17 cellular contexts compared by ENCODE assay signal in genomic region chrX:77740376-77740905, GRCh38. TPM values are rescaled to one million over a fixed set of nuclear protein-coding genes. Genes with fewer than 3 reads are reported as not detected.
DNase-seq lines count a peak whose midpoint lies in the region; ATAC-seq, FAIRE-seq and TF ChIP-seq lines count a peak whose summit lies in the region.
"Had no signal": no experiment of that assay in that cellular context is flagged by ENCODE, and none has a peak within 500 bp of the region (broad histone marks: within the 10 kb centered on the region; RNA-seq: fewer than 3 reads in every experiment).

No MANE protein-coding gene starts in this region.

- 53% methylated on average over 3 of the region's 3 CpGs for WGBS in A549 (ENCODE audit: missing lambda C conversion rate)
- WGBS in GM23248 (ENCODE audit: low coverage in 1 of 2, low lambda C conversion rate in 2 of 2, missing lambda C conversion rate in 2 of 2), 2 experiments: 67 to 94% methylated on average over 2 to 3 of the region's 3 CpGs
- WGBS in heart right ventricle, 2 donors: 42 to 43% methylated on average over 3 of the region's 3 CpGs

- H3K4me3 Mint-ChIP-seq in T-helper 17 cell: no peak overlapping the region
- H3K4me3 Mint-ChIP-seq: activated naive CD4-positive, alpha-beta T cell treated with anti-CD3 and anti-CD28 coated beads, Interleukin-2, amount 10 ng/mL, durations not matched to agents 7 days and 5 days had no signal

- H3F3A ChIP-seq in GM23248 (ENCODE audit: insufficient read depth): no peaks in the 10 kb centered on the region; the same call in 1 of the 2 replicates

- no peak for TF ChIP-seq POLR2A in A549 (IDR thresholded peaks at IDR 0.05; ENCODE audit: low read length)
- TF ChIP-seq POLR2A in GM12892 (IDR thresholded peaks at IDR 0.05; ENCODE audit: low read depth, low read length): no peak

- H3K4me2 ChIP-seq in A549: 0 out of 3 replicates have a peak overlapping the region, but pooled peaks have one; percentile 7
- no peak overlapping the region for H3K4me2 ChIP-seq in GM23248 (ENCODE audit: unreplicated experiment)

- no peaks in the 10 kb centered on the region for H3K36me3 Mint-ChIP-seq in T-helper 17 cell (ENCODE audit: low read depth)

- H3K4me3 ChIP-seq in A549: no peak overlapping the region
- H3K4me3 ChIP-seq in GM23248: no peak overlapping the region
- H3K4me3 ChIP-seq in heart right ventricle: no peak overlapping the region
- H3K4me3 ChIP-seq: gastrocnemius medialis had no signal

- no peaks in the 10 kb centered on the region for H3K36me3 ChIP-seq in GM23248 (ENCODE audit: low read depth)
- H3K36me3 ChIP-seq in heart right ventricle: no peaks in the 10 kb centered on the region
- H3K36me3 ChIP-seq: BE2C, gastrocnemius medialis had no signal

- TF ChIP-seq RAD21 in A549 (conservative IDR thresholded peaks at IDR 0.05 in 1 of 2, IDR thresholded peaks at IDR 0.05 in 1 of 2): no peak

- H3K27me3 Mint-ChIP-seq in T-helper 17 cell: no peaks in the 10 kb centered on the region
- H3K27me3 Mint-ChIP-seq: activated naive CD4-positive, alpha-beta T cell treated with anti-CD3 and anti-CD28 coated beads, Interleukin-2, amount 10 ng/mL, durations not matched to agents 7 days and 5 days had no signal

- H3K9me3 ChIP-seq in A549: no peaks in the 10 kb centered on the region
- no peaks in the 10 kb centered on the region for H3K9me3 ChIP-seq in T-helper 17 cell (ENCODE audit: control insufficient read depth, low read length, poor library complexity, severe bottlenecking)
- H3K9me3 ChIP-seq in GM23248 (ENCODE audit: low read depth): no peaks in the 10 kb centered on the region
- no peaks in the 10 kb centered on the region for H3K9me3 ChIP-seq in heart right ventricle
- H3K9me3 ChIP-seq: BE2C, gastrocnemius medialis had no signal

- TF ChIP-seq EP300 in A549 (IDR thresholded peaks at IDR 0.05): no peak

- POLR2A ChIA-PET in A549 (lab: Yijun Ruan, JAX): interaction anchor here (0.6 kb wide), 1 partner anchor 48 kb away, joined by 3 read pairs; no protein-coding TSS in a partner anchor

- H2AFZ ChIP-seq in GM23248: no peak overlapping the region

- H3K9ac ChIP-seq in GM23248: no peak overlapping the region

- H3K27ac ChIP-seq in A549: no peak overlapping the region; a peak in 1 of 6 replicates
- H3K27ac ChIP-seq in GM23248: no peak overlapping the region
- no peak overlapping the region for H3K27ac ChIP-seq in heart right ventricle
- H3K27ac ChIP-seq: gastrocnemius medialis had no signal

- DNase-seq in A549 (ENCODE audit: low read depth in 1 of 2, low spot score in 1 of 2) (no peak), COLO829 (ENCODE audit: low spot score) (peak; percentile 6), T-helper 17 cell (no peak), foreskin melanocyte (peak; percentile 41), NCI-H748 treated with DMSO at 0.1 percent for 48 hours (lab: John Stamatoyannopoulos, UW) (no peak), GM23248 (no peak), heart right ventricle (no peak), GM12892 (ENCODE audit: insufficient read length) (no peak)
- DNase-seq: activated CD4-positive, alpha-beta T cell treated with anti-CD3 and anti-CD28 coated beads, Interleukin-2, amount 50 U/mL, for 1 hour; activated naive CD4-positive, alpha-beta T cell treated with anti-CD3 and anti-CD28 coated beads, Interleukin-2, amount 10 ng/mL, durations not matched to agents 7 days and 5 days; BE2C; DND-41; gastrocnemius medialis; Kasumi-1; NCI-H187; NCI-H526 treated with DMSO at 0.1 percent for 48 hours; RPMI8226 had no signal

- peaks cover 26% of the 10 kb centered on the region; the same call in 2 of the 3 replicates for H3K4me1 ChIP-seq in A549
- H3K4me1 ChIP-seq in GM23248 (ENCODE audit: insufficient read depth): no peaks in the 10 kb centered on the region
- H3K4me1 ChIP-seq in heart right ventricle: peaks cover 0 to 38% (median 15%) of the 10 kb centered on the region in 9 donors
- H3K4me1 ChIP-seq: BE2C had no signal

- H3K79me2 ChIP-seq in GM23248 (ENCODE audit: insufficient read depth): peaks cover 92% of the 10 kb centered on the region

- H3K27ac Mint-ChIP-seq in T-helper 17 cell: peak overlapping the region; percentile 59
- H3K27ac Mint-ChIP-seq: activated naive CD4-positive, alpha-beta T cell treated with anti-CD3 and anti-CD28 coated beads, Interleukin-2, amount 10 ng/mL, durations not matched to agents 7 days and 5 days had no signal

- H3K9me2 ChIP-seq in GM23248 (ENCODE audit: insufficient read depth): no peaks in the 10 kb centered on the region

- TF ChIP-seq CTCF in A549 (IDR thresholded peaks at IDR 0.05) (no peak), heart right ventricle (IDR thresholded peaks at IDR 0.05) (no peak)

- H3K4me1 Mint-ChIP-seq in T-helper 17 cell: peaks cover 21% of the 10 kb centered on the region

- in situ Hi-C loops in GM23248 (cut with MboI): no loop called here

- peak; percentile 91 for FAIRE-seq in A549 (lab: Jason Lieb, UNC)
- FAIRE-seq in GM12892 (lab: Jason Lieb, UNC): no peak

- intact Hi-C loops in heart right ventricle (cut with DNase I): no loop called here

- ATAC-seq in A549 (no peak), T-helper 17 cell (peak; percentile 33), heart right ventricle (no peak)
- ATAC-seq: gastrocnemius medialis had no signal

- peaks cover 3% of the 10 kb centered on the region; the same call in 1 of the 2 replicates for H4K20me1 ChIP-seq in GM23248 (ENCODE audit: insufficient read depth)

- H3K27me3 ChIP-seq in GM23248 (replicated peaks; ENCODE audit: insufficient read depth) (no peaks in the 10 kb centered on the region), heart right ventricle (no peaks in the 10 kb centered on the region)
- H3K27me3 ChIP-seq: BE2C, gastrocnemius medialis had no signal

- CTCF ChIA-PET in A549 (lab: Yijun Ruan, JAX): no interaction called here

TF ChIP-seq in A549, 52 proteins besides CTCF, POLR2A, EP300 and RAD21:
- TF ChIP-seq CHD2 (IDR thresholded peaks at IDR 0.05; ENCODE audit: low read length, partially characterized antibody): no peak
- TF ChIP-seq ZNF302 (CRISPR knock-in tag; IDR thresholded peaks at IDR 0.05): no peak
- TF ChIP-seq GATA3 (IDR thresholded peaks at IDR 0.05; ENCODE audit: borderline replicate concordance): no peak
- no peak for TF ChIP-seq KDM1A (IDR thresholded peaks at IDR 0.05; ENCODE audit: low read depth)
- TF ChIP-seq PBX3 (IDR thresholded peaks at IDR 0.05): no peak
- no peak for TF ChIP-seq JUNB (IDR thresholded peaks at IDR 0.05)
- no peak for TF ChIP-seq RCOR1 (IDR thresholded peaks at IDR 0.05; ENCODE audit: low read depth, low read length)
- TF ChIP-seq FOSB (CRISPR knock-in tag; IDR thresholded peaks at IDR 0.05): no peak
- TF ChIP-seq POLR2AphosphoS2 (conservative IDR thresholded peaks at IDR 0.05; ENCODE audit: low read length): no peak
- no peak for TF ChIP-seq ZFP36 (IDR thresholded peaks at IDR 0.05; ENCODE audit: borderline replicate concordance, partially characterized antibody)
- no peak for TF ChIP-seq CBX2 (IDR thresholded peaks at IDR 0.05; ENCODE audit: borderline replicate concordance, low read depth)
- no peak for TF ChIP-seq NPAS2 (CRISPR knock-in tag; IDR thresholded peaks at IDR 0.05; ENCODE audit: borderline replicate concordance)
- TF ChIP-seq HES2 (IDR thresholded peaks at IDR 0.05): no peak
- no peak for TF ChIP-seq NR3C1 (IDR thresholded peaks at IDR 0.05)
- no peak for TF ChIP-seq RFX5 (IDR thresholded peaks at IDR 0.05)

RNA-seq across cellular contexts. Expression of gene ATRX, which starts 45.6 kb away (rescaled TPM):
- 81.8 and 97.1 TPM in 2 replicates for polyA plus RNA-seq in A549 (2011; rRNA removed)
- 13.1 and 14.1 TPM in 2 replicates for polyA plus RNA-seq in A549 (2012; cell fraction: cytosol; rRNA removed)
- 17.8 and 24.8 TPM in 2 replicates for polyA plus RNA-seq in A549 (2012; cell fraction: nucleus; rRNA removed)
- 34.1 to 35.2 TPM (median 34.7 TPM) in 3 replicates for polyA plus RNA-seq in A549 (2017; fragmentation: RNase III; extraction: RNeasy Plus Mini Kit Qiagen cat#74134 plus additional on column Dnase treatment)
- 57.5 and 85.2 TPM in 2 replicates for polyA minus RNA-seq in A549 (2011; rRNA and poly(A)+ RNA removed)
- total RNA-seq in T-helper 17 cell: 100 to 1,000 TPM; 103 to 104 TPM
- 35.2 and 74.6 TPM in 2 replicates for total RNA-seq in GM23248 (2014; rRNA removed; shearing (Covaris generic))
- 46.1 and 52.7 TPM in 2 replicates for polyA plus RNA-seq in GM23248 (2016; fragmentation: Nextera tagmentation; extraction: Ambion mirVana)
- 100 to 1,000 TPM in 2 of 10 donors, 10 to 100 TPM in 8; 71.2 to 107 (median 92.4) TPM for total RNA-seq in heart right ventricle
- polyA plus RNA-seq in heart right ventricle: 10 to 100 TPM in 1 of 2 donors, 1 to 10 TPM in 1; 8.1 to 32.6 TPM
- 41.3 TPM for polyA plus RNA-seq in GM12892 (2012; ENCODE audit: missing spikeins)

Comparison
In these comparisons a context has a peak if more than half of its experiments do, and no peak if none do; other contexts are left out.
1. DNase-seq: peak in COLO829 (single experiment) and foreskin melanocyte (single experiment); none in A549 (0 of 2), T-helper 17 cell (0 of 3), NCI-H748 treated with DMSO at 0.1 percent for 48 hours (single experiment), GM23248 (single experiment), heart right ventricle (0 of 2) and GM12892 (single experiment).